ENCODE assay signal across 18 cellular contexts in the genomic region with DNA sequence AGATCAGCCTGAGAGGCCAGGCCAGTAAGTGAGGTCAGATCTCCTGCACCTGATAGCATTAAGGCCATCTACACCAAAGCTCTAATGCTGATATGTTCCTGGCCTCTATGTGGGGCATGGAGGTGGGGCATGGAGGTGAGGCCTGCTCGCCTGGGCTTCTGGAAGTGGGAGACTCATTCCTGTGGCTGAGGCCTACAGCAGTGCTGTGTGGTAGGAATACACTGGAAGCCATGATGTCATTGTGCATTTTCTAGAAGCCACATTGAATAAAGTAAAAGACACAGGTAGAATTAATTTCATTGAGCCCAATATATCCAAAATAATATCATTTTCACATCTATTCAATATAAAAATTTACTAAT. TPM values are rescaled to one million over a fixed set of nuclear protein-coding genes. Genes with fewer than 3 reads are reported as not detected.
"Had no signal": no experiment of that assay in that cellular context is flagged by ENCODE, and none has a peak within 500 bp of the region (broad histone marks: within the 10 kb centered on the region; RNA-seq: fewer than 3 reads in every experiment).

No MANE protein-coding gene starts in this region.

- H3K27ac ChIP-seq: gastroesophageal sphincter, ovary, thyroid gland, uterus had no signal

- H3K36me3 ChIP-seq: breast epithelium, gastroesophageal sphincter, ovary, thyroid gland, uterus had no signal

- DNase-seq: activated CD4-positive, alpha-beta memory T cell treated with anti-CD3 and anti-CD28 coated beads for 36 hours; activated gamma-delta T cell; activated T-cell treated with anti-CD3 and anti-CD28 coated beads, Interleukin-2, amount 50 U/mL, for 48 hours; dorsolateral prefrontal cortex; hippocampal formation; ovary; stimulated activated CD4-positive, alpha-beta T cell treated with anti-CD3 and anti-CD28 coated beads, Interleukin-15, amount 100 ng/mL, for 24 hours; stimulated activated CD4-positive, alpha-beta T cell treated with anti-CD3 and anti-CD28 coated beads, Interleukin-4, amount 100 ng/mL, for 4 hours; stimulated activated naive CD8-positive, alpha-beta T cell treated with anti-CD3 and anti-CD28 coated beads, Interleukin-15, amount 100 ng/mL, for 72 hours; SW 1271; thyroid gland; uterus had no signal

- H3K27me3 ChIP-seq: breast epithelium, dorsolateral prefrontal cortex, ovary, thyroid gland, uterus had no signal

- H3K4me1 ChIP-seq: breast epithelium, uterus had no signal

- H3K9me3 ChIP-seq: breast epithelium, ovary, thyroid gland, uterus had no signal

- ATAC-seq: gastroesophageal sphincter; natural killer cell treated with Interleukin-12 subunit alpha and Interleukin-12 subunit beta and Interleukin-15 and Interleukin-18, amount 100 ng/mL, for 72 hours; stimulated activated naive CD8-positive, alpha-beta T cell treated with anti-CD3 and anti-CD28 coated beads, Interleukin-15, amount 100 ng/mL, for 72 hours had no signal

- H3K4me3 ChIP-seq: breast epithelium, dorsolateral prefrontal cortex, gastroesophageal sphincter, ovary, thyroid gland, uterus had no signal

RNA-seq across cellular contexts. Expression of a gene that starts 2.7 kb away (rescaled TPM):
- total RNA-seq: gastroesophageal sphincter had no signal

RNA-seq across cellular contexts. Expression of a gene that starts 34.5 kb away (rescaled TPM):
- total RNA-seq: activated CD4-positive, alpha-beta memory T cell treated with anti-CD3 and anti-CD28 coated beads for 36 hours; breast epithelium; chondrocyte; gastroesophageal sphincter; natural killer cell treated with Interleukin-12 subunit alpha and Interleukin-12 subunit beta and Interleukin-15 and Interleukin-18, amount 100 ng/mL, for 72 hours; renal cortical epithelial cell; thyroid gland; uterus had no signal
- polyA plus RNA-seq: fibroblast of lung, ovary had no signal
